ENCODE assay signal across 8 cellular contexts in the genomic region with DNA sequence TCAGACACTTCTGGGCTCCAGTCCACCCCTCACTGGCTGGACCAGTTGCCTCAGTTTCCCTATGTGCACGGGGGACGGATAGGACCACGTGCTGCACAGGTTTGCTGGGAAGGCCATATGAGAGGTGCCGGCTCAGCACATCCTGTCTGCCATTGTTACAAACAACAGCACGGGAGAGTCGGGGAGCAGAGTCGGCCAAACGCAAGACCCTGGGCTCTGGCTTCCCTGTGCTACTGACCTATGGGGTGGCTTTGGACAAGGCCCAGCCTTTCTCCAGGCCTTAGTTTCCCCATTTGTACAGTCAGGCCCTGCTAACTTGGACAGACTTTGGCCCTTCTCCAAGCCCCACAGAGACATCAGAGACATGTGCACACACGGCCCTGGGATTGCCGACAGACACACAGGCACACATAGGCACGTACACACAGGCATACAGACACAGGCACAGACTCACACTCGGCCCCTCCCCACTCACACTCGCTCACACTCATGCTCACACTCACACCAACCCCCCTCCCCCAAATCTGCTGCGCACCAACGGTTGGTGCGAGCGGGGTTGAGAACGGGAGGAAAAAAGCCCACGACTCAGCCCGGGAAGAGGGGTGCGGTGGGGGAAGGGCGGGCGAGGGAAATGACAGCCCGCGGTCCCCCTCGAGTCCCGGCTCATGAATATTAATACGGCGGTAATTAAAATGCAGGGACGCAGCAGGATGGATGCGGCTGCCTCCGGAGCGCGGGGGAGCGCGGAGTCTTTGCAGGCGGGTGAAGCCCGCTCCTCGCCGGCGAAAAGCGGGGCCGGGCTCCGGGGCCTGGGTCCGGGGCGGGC.
DNase-seq lines count a peak whose midpoint lies in the region; ATAC-seq and TF ChIP-seq lines count a peak whose summit lies in the region.

No MANE protein-coding gene starts in this region.

- H3K4me1 ChIP-seq in CD4-positive, alpha-beta memory T cell (ENCODE audit: insufficient read depth, low read length): peaks cover 65% of the 10 kb centered on the region
- H3K4me1 ChIP-seq in HEK293 (ENCODE audit: control insufficient read depth, insufficient read depth, low read length) (no peaks in the 10 kb centered on the region; the same call in 1 of the 2 replicates), SJCRH30 (peaks cover 8% of the 10 kb centered on the region; the same call in 1 of the 2 replicates), body of pancreas (peaks cover 88% of the 10 kb centered on the region), skeletal muscle tissue (ENCODE audit: control insufficient read depth in 3 of 3, insufficient read depth in 3 of 3, low read length in 3 of 3) (peaks cover 67 to 82% (median 82%) of the 10 kb centered on the region in 3 donors)

- H3K4me3 Mint-ChIP-seq in CD4-positive, alpha-beta memory T cell: peak overlapping the region; percentile 87 to 93 (median 90)

- no peaks in the 10 kb centered on the region for H3K36me3 ChIP-seq in CD4-positive, alpha-beta memory T cell (ENCODE audit: insufficient read depth, low read length)
- H3K36me3 ChIP-seq in HEK293 (ENCODE audit: control insufficient read depth in 2 of 2, insufficient read depth in 1 of 2, low read length in 2 of 2): no peaks in the 10 kb centered on the region
- H3K36me3 ChIP-seq in SJCRH30: no peaks in the 10 kb centered on the region
- no peaks in the 10 kb centered on the region for H3K36me3 ChIP-seq in body of pancreas (replicated peaks in 1 of 2; ENCODE audit: insufficient read depth in 1 of 2, low read depth in 2 of 2)
- peaks cover 0 to 9% (median 5%) of the 10 kb centered on the region in 3 donors for H3K36me3 ChIP-seq in skeletal muscle tissue (ENCODE audit: control insufficient read depth in 3 of 3, insufficient read depth in 3 of 3, low read length in 3 of 3)

- H3K27ac ChIP-seq in CD4-positive, alpha-beta memory T cell (ENCODE audit: low read depth, low read length): peak overlapping the region; percentile 91
- H3K27ac ChIP-seq in HEK293 (ENCODE audit: extremely low read depth, low read depth, low read length): peak overlapping the region; percentile 69
- H3K27ac ChIP-seq in SJCRH30: no peak overlapping the region
- H3K27ac ChIP-seq in body of pancreas: peak overlapping the region; percentile 98 to 100 (median 98)
- peak overlapping the region; percentile 100 for H3K27ac ChIP-seq in skeletal muscle tissue (ENCODE audit: low read depth, low read length)

- WGBS in body of pancreas, 2 donors: 12 to 13% methylated on average over 14 to 45 of the region's 46 CpGs

- TF ChIP-seq POLR2A in body of pancreas (IDR thresholded peaks at IDR 0.05): no peak

- peaks cover 33 to 80% (median 54%) of the 10 kb centered on the region in 4 donors for H3K4me1 Mint-ChIP-seq in CD4-positive, alpha-beta memory T cell

- ATAC-seq in body of pancreas (peak; percentile 3), GM19328 (IDR thresholded peaks at IDR 0.05; ENCODE audit: unreplicated experiment) (no peak)

- TF ChIP-seq CTCF in HEK293 (tag by site-specific recombination; IDR thresholded peaks at IDR 0.05) (no peak), body of pancreas (IDR thresholded peaks at IDR 0.05) (no peak)

- H3K9me3 Mint-ChIP-seq in CD4-positive, alpha-beta memory T cell: peaks cover 0 to 2% (median 0%) of the 10 kb centered on the region in 8 donors

- H3K9me3 ChIP-seq in CD4-positive, alpha-beta memory T cell (ENCODE audit: control insufficient read depth in 1 of 2, low read length in 2 of 2): no peaks in the 10 kb centered on the region
- H3K9me3 ChIP-seq in HEK293 (ENCODE audit: control insufficient read depth, insufficient read depth, low read depth, low read length): no peaks in the 10 kb centered on the region
- H3K9me3 ChIP-seq in SJCRH30 (replicated peaks): no peaks in the 10 kb centered on the region
- no peaks in the 10 kb centered on the region for H3K9me3 ChIP-seq in body of pancreas
- no peaks in the 10 kb centered on the region for H3K9me3 ChIP-seq in skeletal muscle tissue (ENCODE audit: control insufficient read depth in 3 of 3, low read length in 3 of 3)

- H3K36me3 Mint-ChIP-seq in CD4-positive, alpha-beta memory T cell: peaks cover 0 to 14% of the 10 kb centered on the region in 2 donors

- H3K27me3 ChIP-seq in CD4-positive, alpha-beta memory T cell (ENCODE audit: insufficient read depth, low read length): no peaks in the 10 kb centered on the region
- peaks cover 15% of the 10 kb centered on the region for H3K27me3 ChIP-seq in SJCRH30
- no peaks in the 10 kb centered on the region for H3K27me3 ChIP-seq in body of pancreas
- no peaks in the 10 kb centered on the region for H3K27me3 ChIP-seq in skeletal muscle tissue (ENCODE audit: control insufficient read depth in 3 of 3, insufficient read depth in 3 of 3, low read length in 3 of 3)

- H3K27me3 Mint-ChIP-seq in CD4-positive, alpha-beta memory T cell: peaks cover 0 to 3% of the 10 kb centered on the region in 2 donors

- intact Hi-C loops in CD4-positive, alpha-beta memory T cell (cut with micrococcal nuclease): loop anchor here (1.0 to 2.0 kb wide), 5 partner anchors 8 to 313 kb away; no protein-coding TSS in a partner anchor
- intact Hi-C loops in body of pancreas (cut with DNase I): no loop called here

- POLR2A ChIA-PET in CD4-positive, alpha-beta memory T cell (lab: Charles Lee; ENCODE audit: partially characterized antibody): interaction anchor here (1.7 kb wide), 1 partner anchor 313 kb away, joined by 9 read pairs; no protein-coding TSS in a partner anchor
- POLR2A ChIA-PET in HEK293 (lab: Yijun Ruan, JAX): no interaction called here

- H3K9ac ChIP-seq in skeletal muscle tissue (ENCODE audit: low read depth in 1 of 3, low read length in 3 of 3): peak overlapping the region; percentile 74 to 91 (median 79)

- H3K4me3 ChIP-seq in CD4-positive, alpha-beta memory T cell (ENCODE audit: low read length in 2 of 2): peak overlapping the region; percentile 38 to 52
- H3K4me3 ChIP-seq in HEK293 (ENCODE audit: low read depth, low read length): peak overlapping the region; percentile 19
- H3K4me3 ChIP-seq in SJCRH30: peak overlapping the region; percentile 59
- H3K4me3 ChIP-seq in body of pancreas: no peak overlapping the region
- peak overlapping the region; percentile 45 to 69 (median 61) for H3K4me3 ChIP-seq in skeletal muscle tissue (ENCODE audit: low read length in 3 of 3)

- CTCF ChIA-PET in CD4-positive, alpha-beta memory T cell (lab: Charles Lee; ENCODE audit: partially characterized antibody): no interaction called here
- CTCF ChIA-PET in HEK293 (lab: Yijun Ruan, JAX): interaction anchor here (1.1 kb wide), 1 partner anchor 321 kb away, joined by 3 read pairs; no protein-coding TSS in a partner anchor

- DNase-seq in CD4-positive, alpha-beta memory T cell: peak in 2 of 5 donors; percentile 50 to 73
- DNase-seq in SJCRH30 (peak in 1 of 2 experiments; percentile 58), body of pancreas (peak; percentile 58 to 77 (median 70)), iris pigment epithelial cell (ENCODE audit: low read depth) (peak; percentile 78), NCI-H2107 treated with DMSO at 0.1 percent for 48 hours (lab: John Stamatoyannopoulos, UW; ENCODE audit: unreplicated experiment) (no peak)

- peak overlapping the region; percentile 93 to 100 (median 98) for H3K27ac Mint-ChIP-seq in CD4-positive, alpha-beta memory T cell

TF ChIP-seq in HEK293, 187 proteins besides CTCF, POLR2A, EP300 and RAD21 (continues in another document):
- TF ChIP-seq PRDM1 (tag by site-specific recombination; IDR thresholded peaks at IDR 0.05) (no peak), ZBTB8A (tag by site-specific recombination; IDR thresholded peaks at IDR 0.05) (peak; percentile 70), ZFP69B (tag by site-specific recombination; IDR thresholded peaks at IDR 0.05) (0 out of 2 replicates have a peak, but pooled peaks have one; percentile 40), KLF8 (tag by site-specific recombination; IDR thresholded peaks at IDR 0.05) (0 out of 2 replicates have a peak, but pooled peaks have one; percentile 17), BCL11B (tag by site-specific recombination; IDR thresholded peaks at IDR 0.05; ENCODE audit: low read depth) (no peak), ZNF2 (tag by site-specific recombination; IDR thresholded peaks at IDR 0.05) (peak; percentile 82), ZNF239 (tag by site-specific recombination; IDR thresholded peaks at IDR 0.05) (peak; percentile 28; the same call in 1 of the 2 replicates)
- TF ChIP-seq, protein P1, sequence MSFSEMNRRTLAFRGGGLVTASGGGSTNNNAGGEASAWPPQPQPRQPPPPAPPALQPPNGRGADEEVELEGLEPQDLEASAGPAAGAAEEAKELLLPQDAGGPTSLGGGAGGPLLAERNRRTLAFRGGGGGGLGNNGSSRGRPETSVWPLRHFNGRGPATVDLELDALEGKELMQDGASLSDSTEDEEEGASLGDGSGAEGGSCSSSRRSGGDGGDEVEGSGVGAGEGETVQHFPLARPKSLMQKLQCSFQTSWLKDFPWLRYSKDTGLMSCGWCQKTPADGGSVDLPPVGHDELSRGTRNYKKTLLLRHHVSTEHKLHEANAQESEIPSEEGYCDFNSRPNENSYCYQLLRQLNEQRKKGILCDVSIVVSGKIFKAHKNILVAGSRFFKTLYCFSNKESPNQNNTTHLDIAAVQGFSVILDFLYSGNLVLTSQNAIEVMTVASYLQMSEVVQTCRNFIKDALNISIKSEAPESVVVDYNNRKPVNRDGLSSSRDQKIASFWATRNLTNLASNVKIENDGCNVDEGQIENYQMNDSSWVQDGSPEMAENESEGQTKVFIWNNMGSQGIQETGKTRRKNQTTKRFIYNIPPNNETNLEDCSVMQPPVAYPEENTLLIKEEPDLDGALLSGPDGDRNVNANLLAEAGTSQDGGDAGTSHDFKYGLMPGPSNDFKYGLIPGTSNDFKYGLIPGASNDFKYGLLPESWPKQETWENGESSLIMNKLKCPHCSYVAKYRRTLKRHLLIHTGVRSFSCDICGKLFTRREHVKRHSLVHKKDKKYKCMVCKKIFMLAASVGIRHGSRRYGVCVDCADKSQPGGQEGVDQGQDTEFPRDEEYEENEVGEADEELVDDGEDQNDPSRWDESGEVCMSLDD (tag by site-specific recombination; IDR thresholded peaks at IDR 0.05): peak; percentile 93
- TF ChIP-seq, protein P2, sequence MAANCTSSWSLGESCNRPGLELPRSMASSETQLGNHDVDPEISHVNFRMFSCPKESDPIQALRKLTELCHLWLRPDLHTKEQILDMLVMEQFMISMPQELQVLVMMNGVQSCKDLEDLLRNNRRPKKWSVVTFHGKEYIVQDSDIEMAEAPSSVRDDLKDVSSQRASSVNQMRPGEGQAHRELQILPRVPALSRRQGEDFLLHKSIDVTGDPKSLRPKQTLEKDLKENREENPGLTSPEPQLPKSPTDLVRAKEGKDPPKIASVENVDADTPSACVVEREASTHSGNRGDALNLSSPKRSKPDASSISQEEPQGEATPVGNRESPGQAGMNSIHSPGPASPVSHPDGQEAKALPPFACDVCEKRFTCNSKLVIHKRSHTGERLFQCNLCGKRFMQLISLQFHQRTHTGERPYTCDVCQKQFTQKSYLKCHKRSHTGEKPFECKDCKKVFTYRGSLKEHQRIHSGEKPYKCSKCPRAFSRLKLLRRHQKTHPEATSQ (tag by site-specific recombination; IDR thresholded peaks at IDR 0.05): no peak

Comparison
In these comparisons a context has a peak if more than half of its experiments do, and no peak if none do; other contexts are left out.
1. H3K4me3 ChIP-seq: peak in CD4-positive, alpha-beta memory T cell (2 of 2), HEK293 (single experiment), SJCRH30 (single experiment) and skeletal muscle tissue (3 of 3); none in body of pancreas (0 of 2).